ENCODE assay signal across 29 cellular contexts in the genomic region with DNA sequence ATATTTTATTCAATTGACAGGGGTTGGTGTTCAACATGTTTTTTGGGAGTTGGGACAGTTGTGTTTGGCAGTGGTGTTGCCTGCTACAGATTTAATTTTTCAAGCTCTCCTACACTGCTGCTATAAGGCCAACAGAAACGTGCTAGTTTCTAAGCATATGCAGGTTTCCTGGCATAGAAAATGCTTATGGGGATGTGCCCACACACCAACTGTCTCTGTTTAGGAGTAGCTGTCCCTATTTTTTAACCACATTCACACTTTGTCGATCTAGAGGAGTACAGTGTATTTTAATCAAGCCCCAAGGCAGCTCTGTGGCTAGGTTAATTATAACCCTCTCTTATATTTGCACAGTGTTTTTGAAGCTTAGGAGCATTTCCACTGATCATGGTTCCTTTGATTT.
"Had no signal": no experiment of that assay in that cellular context is flagged by ENCODE, and none has a peak within 500 bp of the region (broad histone marks: within the 10 kb centered on the region; RNA-seq: fewer than 3 reads in every experiment).

No MANE protein-coding gene starts in this region.

- H3K4me1 Mint-ChIP-seq: activated B cell treated with CpG ODN at 0.5 μM for 24 hours; activated naive CD8-positive, alpha-beta T cell treated with anti-CD3 and anti-CD28 coated beads for 36 hours; central memory CD8-positive, alpha-beta T cell had no signal

- H3K27ac ChIP-seq: ascending aorta, cardiac muscle cell, KMS-11 had no signal

- H3K9me3 ChIP-seq: ascending aorta had no signal

- H3K36me3 Mint-ChIP-seq: activated CD4-positive, alpha-beta memory T cell treated with anti-CD3 and anti-CD28 coated beads for 36 hours; activated naive CD8-positive, alpha-beta T cell treated with anti-CD3 and anti-CD28 coated beads for 36 hours had no signal

- H3K36me3 ChIP-seq: ascending aorta, cardiac muscle cell had no signal

- H3K27ac Mint-ChIP-seq: activated B cell treated with CpG ODN at 0.5 μM for 24 hours; activated CD4-positive, alpha-beta memory T cell treated with anti-CD3 and anti-CD28 coated beads for 36 hours; activated naive CD8-positive, alpha-beta T cell treated with anti-CD3 and anti-CD28 coated beads for 36 hours; activated T-helper 1 cell treated with anti-CD3 and anti-CD28 coated beads, Interleukin-12 subunit alpha, Interleukin-12 subunit beta, Interleukin-2, Interleukin-4 antibody, amounts not matched to agents 30 ng/mL and 10 ng/mL and 1 ng/mL, durations not matched to agents 14 hours and 24 hours and 36 hours had no signal

- H3K27me3 ChIP-seq: ascending aorta, cardiac muscle cell had no signal

- H3K4me3 ChIP-seq: ascending aorta, cardiac muscle cell had no signal

- H3K9me3 Mint-ChIP-seq: activated B cell treated with CpG ODN at 0.5 μM for 24 hours; activated CD4-positive, alpha-beta memory T cell treated with anti-CD3 and anti-CD28 coated beads for 36 hours; activated naive CD8-positive, alpha-beta T cell treated with anti-CD3 and anti-CD28 coated beads for 36 hours; activated T-cell treated with anti-CD3 and anti-CD28 coated beads, Interleukin-2, amount 50 U/mL, for 4 hours; activated T-helper 1 cell treated with anti-CD3 and anti-CD28 coated beads, Interleukin-12 subunit alpha, Interleukin-12 subunit beta, Interleukin-2, Interleukin-4 antibody, amounts not matched to agents 30 ng/mL and 10 ng/mL and 1 ng/mL, durations not matched to agents 14 hours and 24 hours and 36 hours; central memory CD8-positive, alpha-beta T cell had no signal

- DNase-seq: activated B cell treated with CpG ODN at 0.5 μM for 24 hours; activated CD4-positive, alpha-beta memory T cell treated with anti-CD3 and anti-CD28 coated beads for 36 hours; activated CD4-positive, alpha-beta T cell treated with anti-CD3 and anti-CD28 coated beads for 4 hours; activated CD4-positive, alpha-beta T cell treated with anti-CD3 and anti-CD28 coated beads, Interleukin-2, amount 50 U/mL, for 1 hour; activated CD4-positive, CD25-positive, alpha-beta regulatory T cell treated with anti-CD3 and anti-CD28 coated beads, Interleukin-2, amount 50 U/mL, for 72 hours; activated CD8-positive, alpha-beta memory T cell treated with anti-CD3 and anti-CD28 coated beads, Interleukin-2, amount 50 U/mL, for 4 hours; activated naive CD4-positive, alpha-beta T cell treated with anti-CD3 and anti-CD28 coated beads, Interleukin-2, amount 50 U/mL, for 16 hours; activated naive CD8-positive, alpha-beta T cell treated with anti-CD3 and anti-CD28 coated beads for 36 hours; activated T-cell treated with anti-CD3 and anti-CD28 coated beads for 4 hours; activated T-cell treated with anti-CD3 and anti-CD28 coated beads, Interleukin-2, amount 50 U/mL, for 4 hours; MM.1S; MV-4-11; NCI-H1092; NCI-H1694 treated with DMSO at 0.1 percent for 48 hours; NCI-H2029; NCI-H226; NCI-H446 treated with DMSO at 0.1 percent for 48 hours; NCI-H524; OCI-M1; Right ventricle myocardium superior; SW 1271; T-helper 1 cell; T-helper 2 cell; T-helper 9 cell had no signal

- H3K4me3 Mint-ChIP-seq: activated B cell treated with CpG ODN at 0.5 μM for 24 hours; activated CD4-positive, alpha-beta memory T cell treated with anti-CD3 and anti-CD28 coated beads for 36 hours; activated naive CD8-positive, alpha-beta T cell treated with anti-CD3 and anti-CD28 coated beads for 36 hours; activated T-cell treated with anti-CD3 and anti-CD28 coated beads, Interleukin-2, amount 50 U/mL, for 4 hours; activated T-helper 1 cell treated with anti-CD3 and anti-CD28 coated beads, Interleukin-12 subunit alpha, Interleukin-12 subunit beta, Interleukin-2, Interleukin-4 antibody, amounts not matched to agents 30 ng/mL and 10 ng/mL and 1 ng/mL, durations not matched to agents 14 hours and 24 hours and 36 hours; central memory CD8-positive, alpha-beta T cell had no signal

- H3K27me3 Mint-ChIP-seq: activated B cell treated with CpG ODN at 0.5 μM for 24 hours had no signal

- H3K4me1 ChIP-seq: ascending aorta had no signal
